Comparison of ENCODE assay signal across 36 cellular contexts in the genomic region with DNA sequence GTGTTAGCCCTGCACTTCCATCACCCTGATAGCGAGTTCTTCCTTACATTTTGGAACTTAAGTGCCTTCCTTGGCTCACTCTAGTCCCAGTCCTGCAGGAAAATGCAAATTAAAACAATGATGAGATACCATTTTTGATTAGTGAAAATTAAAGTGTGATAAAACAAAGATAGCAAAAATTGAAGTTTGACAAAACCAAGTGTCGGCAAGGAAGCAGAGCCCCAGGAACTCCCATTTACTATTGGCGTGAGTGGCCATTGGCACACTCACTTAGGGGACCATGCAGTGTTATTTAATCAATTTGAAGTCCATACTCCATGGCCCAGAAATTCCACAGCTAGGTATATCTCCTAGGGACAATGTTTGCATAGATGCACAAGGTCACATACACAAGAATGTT. TPM values are rescaled to one million over a fixed set of nuclear protein-coding genes. Genes with fewer than 3 reads are reported as not detected.
"Had no signal": no experiment of that assay in that cellular context is flagged by ENCODE, and none has a peak within 500 bp of the region (broad histone marks: within the 10 kb centered on the region; RNA-seq: fewer than 3 reads in every experiment).

No MANE protein-coding gene starts in this region.

- H3K9me3 ChIP-seq: MG63 had no signal

- DNase-seq: Kasumi-1, MG63, MM.1S, NCI-H1048, NCI-H1092, NCI-H1092 treated with DMSO at 0.1 percent for 48 hours, NCI-H1105, NCI-H1105 treated with DMSO at 0.1 percent for 48 hours, NCI-H1417, NCI-H1417 treated with DMSO at 0.1 percent for 48 hours, NCI-H1436, NCI-H1436 treated with DMSO at 0.1 percent for 48 hours, NCI-H146, NCI-H1694, NCI-H1694 treated with DMSO at 0.1 percent for 48 hours, NCI-H187, NCI-H187 treated with DMSO at 0.1 percent for 48 hours, NCI-H1930, NCI-H2029, NCI-H2029 treated with DMSO at 0.1 percent for 48 hours, NCI-H2081, NCI-H2081 treated with DMSO at 0.1 percent for 48 hours, NCI-H2107, NCI-H2171, NCI-H2171 treated with DMSO at 0.1 percent for 48 hours, NCI-H2227 treated with DMSO at 0.1 percent for 48 hours, NCI-H226, NCI-H345, NCI-H446, NCI-H446 treated with DMSO at 0.1 percent for 48 hours, NCI-H510A, NCI-H510A treated with DMSO at 0.1 percent for 48 hours, NCI-H524, NCI-H524 treated with DMSO at 0.1 percent for 48 hours, NCI-H526 had no signal

- H3K27me3 ChIP-seq: MG63 had no signal

- H3K4me3 ChIP-seq: MG63 had no signal

- H3K36me3 ChIP-seq: MG63 had no signal

RNA-seq across cellular contexts. Expression of a gene that starts 28.4 kb away (rescaled TPM):
- total RNA-seq: LHCN-M2 had no signal
